Comparison of ENCODE assay signal across 11 cellular contexts in the genomic region with DNA sequence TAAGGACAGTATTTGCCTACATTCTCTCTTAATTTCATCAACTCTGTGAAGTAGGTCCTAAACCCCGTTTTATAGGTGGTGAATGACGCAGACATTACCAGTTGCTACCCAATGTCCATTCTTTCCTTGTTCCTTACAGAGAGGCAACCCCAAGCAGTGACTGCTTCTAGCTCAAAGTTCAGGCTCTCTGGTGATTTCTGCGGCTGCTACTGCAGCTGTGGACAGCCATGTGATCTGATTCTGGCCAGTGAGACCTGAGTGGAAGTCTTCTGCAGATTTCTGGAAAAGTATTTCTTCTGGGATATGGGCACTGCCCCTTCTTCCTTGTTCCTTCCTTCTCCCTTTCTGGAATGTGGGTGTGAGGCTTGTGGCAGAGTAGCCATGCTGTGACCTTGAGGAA.
DNase-seq lines count a peak whose midpoint lies in the region; ATAC-seq and TF ChIP-seq lines count a peak whose summit lies in the region.
"Had no signal": no experiment of that assay in that cellular context is flagged by ENCODE, and none has a peak within 500 bp of the region (broad histone marks: within the 10 kb centered on the region; RNA-seq: fewer than 3 reads in every experiment).

No MANE protein-coding gene starts in this region.

- no peaks in the 10 kb centered on the region for H3K9me3 Mint-ChIP-seq in CD8-positive, alpha-beta T cell
- no peaks in the 10 kb centered on the region for H3K9me3 Mint-ChIP-seq in progenitor cell of endocrine pancreas (ENCODE audit: low read depth)

- H3K4me1 Mint-ChIP-seq in CD8-positive, alpha-beta T cell (ENCODE audit: low read depth): peaks cover 87% of the 10 kb centered on the region
- H3K4me1 Mint-ChIP-seq in progenitor cell of endocrine pancreas (ENCODE audit: low read depth): peaks cover 30% of the 10 kb centered on the region

- intact Hi-C loops in CD8-positive, alpha-beta T cell (cut with DNase I, micrococcal nuclease): loop anchor here in 1 of 2 experiments (10.0 kb wide), 1 partner anchor 111 kb away; no protein-coding TSS in a partner anchor
- intact Hi-C loops in OCI-LY7 (cut with micrococcal nuclease; ENCODE audit: unreplicated experiment): loop anchor here (2.0 to 10.0 kb wide), 2 partner anchors 15 to 381 kb away; a partner anchor contains a TSS

- peaks cover 74% of the 10 kb centered on the region for H3K4me1 ChIP-seq in CD8-positive, alpha-beta T cell (ENCODE audit: insufficient read depth, low read length)
- peaks cover 95% of the 10 kb centered on the region for H3K4me1 ChIP-seq in OCI-LY7 (ENCODE audit: insufficient read depth, low read length, poor library complexity, severe bottlenecking)

- no peak for ATAC-seq in CD8-positive, alpha-beta T cell
- no peak for ATAC-seq in HG03025 (IDR thresholded peaks at IDR 0.05; ENCODE audit: low FRiP score, unreplicated experiment)
- no peak for ATAC-seq in HG03045 (IDR thresholded peaks at IDR 0.05; ENCODE audit: unreplicated experiment)

- TF ChIP-seq CTCF in CD8-positive, alpha-beta T cell (IDR thresholded peaks at IDR 0.05): no peak
- TF ChIP-seq CTCF in OCI-LY7 (conservative IDR thresholded peaks at IDR 0.05; ENCODE audit: low read length) (no peak), progenitor cell of endocrine pancreas (IDR thresholded peaks at IDR 0.05; ENCODE audit: unreplicated experiment) (no peak)

- no peak overlapping the region for H3K27ac ChIP-seq in CD8-positive, alpha-beta T cell (ENCODE audit: low read depth, low read length)
- H3K27ac ChIP-seq in OCI-LY7 (ENCODE audit: low read depth, low read length, poor library complexity, severe bottlenecking) (peak overlapping the region; percentile 93), epithelial cell of prostate (peak overlapping the region; percentile 53)

- POLR2A ChIA-PET in CD8-positive, alpha-beta T cell (lab: Charles Lee): interaction anchor here (0.9 to 3.9 kb wide), 7 partner anchors 21 to 120 kb away, joined by 3 to 24 read pairs (median 6); a partner anchor contains a TSS
- POLR2A ChIA-PET in OCI-LY7 (lab: Charles Lee): interaction anchor here (0.5 to 11.5 kb wide), 16 partner anchors 11 to 339 kb away, joined by 3 to 261 read pairs (median 6); a partner anchor contains a TSS

- peaks cover 56% of the 10 kb centered on the region; the same call in 1 of the 2 replicates for H3K79me2 ChIP-seq in OCI-LY7 (ENCODE audit: insufficient read depth, low read depth, low read length)

- H3K4me3 Mint-ChIP-seq in CD8-positive, alpha-beta T cell: no peak overlapping the region
- H3K4me3 Mint-ChIP-seq in progenitor cell of endocrine pancreas (ENCODE audit: low read depth): no peak overlapping the region

- CTCF ChIA-PET in CD8-positive, alpha-beta T cell (lab: Charles Lee): interaction anchor here (0.7 to 3.9 kb wide), 5 partner anchors 25 to 114 kb away, joined by 4 to 15 read pairs (median 6); no protein-coding TSS in a partner anchor
- CTCF ChIA-PET in OCI-LY7 (lab: Charles Lee; ENCODE audit: unreplicated experiment): interaction anchor here (0.6 to 1.9 kb wide), 3 partner anchors 14 to 96 kb away, joined by 3 to 8 read pairs (median 5); no protein-coding TSS in a partner anchor

- H4K20me1 ChIP-seq in OCI-LY7 (ENCODE audit: insufficient read depth, low read length): no peaks in the 10 kb centered on the region

- no peaks in the 10 kb centered on the region for H3K27me3 Mint-ChIP-seq in CD8-positive, alpha-beta T cell (ENCODE audit: low read depth)
- H3K27me3 Mint-ChIP-seq in progenitor cell of endocrine pancreas: no peaks in the 10 kb centered on the region

- H3K9me3 ChIP-seq in CD8-positive, alpha-beta T cell (ENCODE audit: low read length): no peaks in the 10 kb centered on the region
- no peaks in the 10 kb centered on the region for H3K9me3 ChIP-seq in OCI-LY7 (ENCODE audit: low read length)

- H3K9me2 ChIP-seq in OCI-LY7 (ENCODE audit: insufficient read depth, low read length): no peaks in the 10 kb centered on the region

- H3K36me3 ChIP-seq in CD8-positive, alpha-beta T cell (ENCODE audit: insufficient read depth, low read length): no peaks in the 10 kb centered on the region
- peaks cover 7% of the 10 kb centered on the region; the same call in 1 of the 2 replicates for H3K36me3 ChIP-seq in OCI-LY7 (ENCODE audit: insufficient read depth, low read length)

- H2AFZ ChIP-seq in OCI-LY7 (ENCODE audit: low read length): peak overlapping the region; percentile 65; the same call in 1 of the 2 replicates

- peak overlapping the region; percentile 74 for H3K27ac Mint-ChIP-seq in CD8-positive, alpha-beta T cell
- peak overlapping the region; percentile 47 for H3K27ac Mint-ChIP-seq in progenitor cell of endocrine pancreas

- H3K27me3 ChIP-seq in CD8-positive, alpha-beta T cell (ENCODE audit: insufficient read depth, low read length): no peaks in the 10 kb centered on the region

- no peak overlapping the region for H3K4me3 ChIP-seq in CD8-positive, alpha-beta T cell (ENCODE audit: low read depth, low read length)
- peak overlapping the region; percentile 14 for H3K4me3 ChIP-seq in OCI-LY7 (ENCODE audit: low read depth, low read length, poor library complexity, severe bottlenecking)

- no peaks in the 10 kb centered on the region for H3K36me3 Mint-ChIP-seq in CD8-positive, alpha-beta T cell
- no peaks in the 10 kb centered on the region for H3K36me3 Mint-ChIP-seq in progenitor cell of endocrine pancreas (ENCODE audit: insufficient read depth)

- no peak for DNase-seq in CD8-positive, alpha-beta T cell
- no peak for DNase-seq in OCI-LY7 (ENCODE audit: low spot score)
- DNase-seq in epithelial cell of prostate (ENCODE audit: low read depth, low spot score): no peak
- no peak for DNase-seq in progenitor cell of endocrine pancreas (ENCODE audit: low spot score, unreplicated experiment)
- DNase-seq in NCI-H2196 (lab: John Stamatoyannopoulos, UW; ENCODE audit: unreplicated experiment): no peak
- DNase-seq in stimulated activated CD4-positive, alpha-beta T cell treated with anti-CD3 and anti-CD28 coated beads, Interleukin-2, amount 100 ng/mL, for 48 hours: no peak
- DNase-seq: activated gamma-delta T cell treated with Interleukin-2 at 50 U/mL for 16 hours, DMS53, NCI-H345 had no signal

- BruUV-seq in OCI-LY7 (replicated peaks; lab: Mats Ljungman, UMichigan): no TSS peak

- peak overlapping the region; percentile 93 for H3K4me2 ChIP-seq in OCI-LY7 (ENCODE audit: low read length)
